In the genomic region with DNA sequence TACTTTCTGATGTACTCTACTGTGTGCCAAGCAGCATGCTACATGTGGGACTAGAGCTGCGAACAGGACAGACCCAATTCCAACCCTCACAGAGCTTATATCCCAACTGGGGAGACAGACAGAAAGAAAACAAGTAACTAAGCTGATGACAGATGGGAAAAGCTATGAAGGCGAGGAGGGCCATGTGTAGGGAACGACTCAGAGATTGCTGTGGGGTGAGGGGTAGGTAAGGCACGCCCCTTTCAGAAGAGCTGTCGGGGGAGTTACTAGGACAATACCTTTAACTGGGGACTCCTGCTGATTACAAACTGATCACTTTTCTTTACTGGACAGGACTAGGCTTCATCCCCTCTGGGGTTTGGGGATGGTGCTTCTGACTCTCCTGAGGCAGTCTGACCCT, we compare ENCODE assay signal across 15 cellular contexts. TPM values are rescaled to one million over a fixed set of nuclear protein-coding genes. Genes with fewer than 3 reads are reported as not detected.
DNase-seq lines count a peak whose midpoint lies in the region; ATAC-seq and TF ChIP-seq lines count a peak whose summit lies in the region.
"Had no signal": no experiment of that assay in that cellular context is flagged by ENCODE, and none has a peak within 500 bp of the region (broad histone marks: within the 10 kb centered on the region; RNA-seq: fewer than 3 reads in every experiment).

No MANE protein-coding gene starts in this region.

- H3K9me3 ChIP-seq in PC-9 (ENCODE audit: insufficient read depth, low read depth) (no peaks in the 10 kb centered on the region), tibial nerve (no peaks in the 10 kb centered on the region), psoas muscle (no peaks in the 10 kb centered on the region)
- H3K9me3 ChIP-seq: SJSA1, testis had no signal

- peaks cover 45% of the 10 kb centered on the region for H3K79me2 ChIP-seq in PC-9 (ENCODE audit: low read depth)

- peak overlapping the region; percentile 85 for H3K4me2 ChIP-seq in PC-9

- ATAC-seq in foreskin keratinocyte (peak; percentile 2), HG03342 (IDR thresholded peaks at IDR 0.05; ENCODE audit: unreplicated experiment) (no peak), psoas muscle (no peak)
- no peak for ATAC-seq in activated T-helper 17 cell treated with anti-CD3 and anti-CD28 coated beads, Interleukin-2, amount 50 U/mL, for 72 hours (replicated peaks)

- no TSS peak for BruUV-seq in PC-9 (replicated peaks; lab: Mats Ljungman, UMichigan)

- no peak overlapping the region for H2AFZ ChIP-seq in PC-9

- no peak overlapping the region for H3K27ac Mint-ChIP-seq in HFFc6
- no peak overlapping the region for H3K27ac Mint-ChIP-seq in activated T-helper 17 cell treated with anti-CD3 and anti-CD28 coated beads, Interleukin-2, amount 50 U/mL, for 72 hours

- no peaks in the 10 kb centered on the region for H3K9me2 ChIP-seq in PC-9 (ENCODE audit: insufficient read depth)

- H4K20me1 ChIP-seq in PC-9 (ENCODE audit: insufficient read depth): no peaks in the 10 kb centered on the region

- intact Hi-C loops in PC-9 (cut with micrococcal nuclease; ENCODE audit: unreplicated experiment) (no loop called here), psoas muscle (cut with DNase I) (no loop called here)

- CTCF ChIA-PET in PC-9 (lab: Charles Lee): no interaction called here

- H3K27ac ChIP-seq in PC-9 (peak overlapping the region; percentile 91), foreskin keratinocyte (peak overlapping the region; percentile 82), tibial nerve (peak overlapping the region in 3 of 4 donors; percentile 36 to 91 (median 83)), psoas muscle (no peak overlapping the region)
- H3K27ac ChIP-seq: cardiac muscle cell, SJSA1 had no signal

- no peaks in the 10 kb centered on the region; the same call in 1 of the 2 replicates for H3K27me3 Mint-ChIP-seq in HFFc6 (ENCODE audit: insufficient read depth)
- no peaks in the 10 kb centered on the region for H3K27me3 Mint-ChIP-seq in activated T-helper 17 cell treated with anti-CD3 and anti-CD28 coated beads, Interleukin-2, amount 50 U/mL, for 72 hours

- no peak overlapping the region for H3K4me3 Mint-ChIP-seq in HFFc6
- no peak overlapping the region for H3K4me3 Mint-ChIP-seq in activated T-helper 17 cell treated with anti-CD3 and anti-CD28 coated beads, Interleukin-2, amount 50 U/mL, for 72 hours

- peaks cover 11% of the 10 kb centered on the region for H3K36me3 ChIP-seq in PC-9 (ENCODE audit: low read depth)
- peaks cover 0 to 35% (median 0%) of the 10 kb centered on the region in 3 donors for H3K36me3 ChIP-seq in tibial nerve
- peaks cover 0 to 25% of the 10 kb centered on the region in 2 donors for H3K36me3 ChIP-seq in psoas muscle (ENCODE audit: insufficient read depth in 1 of 2, low read depth in 1 of 2)
- H3K36me3 ChIP-seq: cardiac muscle cell, SJSA1 had no signal

- peaks cover 17% of the 10 kb centered on the region for H3K36me3 Mint-ChIP-seq in HFFc6 (ENCODE audit: low read depth)
- H3K36me3 Mint-ChIP-seq in activated T-helper 17 cell treated with anti-CD3 and anti-CD28 coated beads, Interleukin-2, amount 50 U/mL, for 72 hours (ENCODE audit: low read depth): no peaks in the 10 kb centered on the region

- peak; percentile 7 for DNase-seq in HFFc6
- DNase-seq in PC-9: no peak
- no peak for DNase-seq in foreskin keratinocyte
- DNase-seq in tibial nerve (ENCODE audit: low spot score in 2 of 2): no peak
- DNase-seq in psoas muscle: no peak
- DNase-seq: activated CD4-positive, alpha-beta T cell treated with anti-CD3 and anti-CD28 coated beads for 4 hours; kidney glomerular epithelial cell; NCI-H1092; NCI-H2171; stimulated activated CD4-positive, alpha-beta T cell treated with anti-CD3 and anti-CD28 coated beads, Interleukin-4, amount 100 ng/mL, for 24 hours; testis had no signal

- H3K27me3 ChIP-seq in PC-9 (ENCODE audit: insufficient read depth, low read depth) (no peaks in the 10 kb centered on the region), foreskin keratinocyte (no peaks in the 10 kb centered on the region), tibial nerve (no peaks in the 10 kb centered on the region), psoas muscle (ENCODE audit: insufficient read depth in 3 of 3, low read length in 2 of 3) (no peaks in the 10 kb centered on the region)
- H3K27me3 ChIP-seq: cardiac muscle cell, SJSA1, testis had no signal

- H3K4me3 ChIP-seq in PC-9 (no peak overlapping the region), tibial nerve (no peak overlapping the region), psoas muscle (no peak overlapping the region)
- H3K4me3 ChIP-seq: cardiac muscle cell, SJSA1, testis had no signal

- H3K9me3 Mint-ChIP-seq in HFFc6: no peaks in the 10 kb centered on the region
- H3K9me3 Mint-ChIP-seq in activated T-helper 17 cell treated with anti-CD3 and anti-CD28 coated beads, Interleukin-2, amount 50 U/mL, for 72 hours: no peaks in the 10 kb centered on the region

- POLR2A ChIA-PET in PC-9 (lab: Charles Lee; ENCODE audit: unreplicated experiment): no interaction called here

- TF ChIP-seq POLR2A in tibial nerve (IDR thresholded peaks at IDR 0.05): no peak

- peaks cover 43% of the 10 kb centered on the region; the same call in 1 of the 2 replicates for H3F3A ChIP-seq in PC-9 (ENCODE audit: insufficient read depth, low read depth)

- TF ChIP-seq CTCF in HFFc6 (IDR thresholded peaks at IDR 0.05) (no peak), PC-9 (conservative IDR thresholded peaks at IDR 0.05) (no peak), foreskin keratinocyte (conservative IDR thresholded peaks at IDR 0.05) (no peak), tibial nerve (IDR thresholded peaks at IDR 0.05) (no peak), psoas muscle (IDR thresholded peaks at IDR 0.05) (no peak)

- no peak for TF ChIP-seq EP300 in tibial nerve (IDR thresholded peaks at IDR 0.05)

- peaks cover 35% of the 10 kb centered on the region for H3K4me1 Mint-ChIP-seq in HFFc6 (ENCODE audit: low read depth)
- no peaks in the 10 kb centered on the region for H3K4me1 Mint-ChIP-seq in activated T-helper 17 cell treated with anti-CD3 and anti-CD28 coated beads, Interleukin-2, amount 50 U/mL, for 72 hours

- H3K4me1 ChIP-seq in PC-9 (replicated peaks; ENCODE audit: insufficient read depth): peaks cover 65% of the 10 kb centered on the region
- peaks cover 25% of the 10 kb centered on the region for H3K4me1 ChIP-seq in foreskin keratinocyte
- peaks cover 0 to 65% (median 4%) of the 10 kb centered on the region in 4 donors for H3K4me1 ChIP-seq in tibial nerve
- H3K4me1 ChIP-seq in psoas muscle: no peaks in the 10 kb centered on the region

- WGBS in tibial nerve, 2 donors: 79 to 81% methylated on average over 5 of the region's 5 CpGs
- WGBS in psoas muscle, 3 donors: 94 to 99% (median 96%) methylated on average over 5 of the region's 5 CpGs

RNA-seq across cellular contexts. Expression of gene ST3GAL4, which starts 48.9 kb away (rescaled TPM):
- 10 to 100 TPM; 25.9 to 34.6 (median 30.0) TPM for total RNA-seq in HFFc6 (2021; fragmentation: NEBNext Ultra II Directional; extraction: Animal tissue kit (Norgen Biotek cat#: 25700))
- total RNA-seq in PC-9 (2021) (44.1 and 46.2 TPM in 2 replicates), foreskin keratinocyte (35.0 and 36.1 TPM in 2 replicates), tibial nerve (100 to 1,000 TPM in 2 of 4 donors, 10 to 100 TPM in 2; 68.1 to 162 (median 122) TPM), psoas muscle (1 to 10 TPM; 4.1 to 9.3 (median 6.3) TPM)
- polyA plus RNA-seq in foreskin keratinocyte (47.7 and 50.5 TPM in 2 replicates), psoas muscle (1 to 10 TPM; 3.5 to 4.7 (median 3.6) TPM)
- 10 to 100 TPM; 10.0 to 16.2 TPM for total RNA-seq in activated T-helper 17 cell treated with anti-CD3 and anti-CD28 coated beads, Interleukin-2, amount 50 U/mL, for 72 hours
